In genomic region chr4:109276482-109277095, GRCh38 we compare ENCODE assay signal across 12 cellular contexts. TPM values are rescaled to one million over a fixed set of nuclear protein-coding genes. Genes with fewer than 3 reads are reported as not detected.
A peak's percentile ranks its signal among the peaks of the same experiment; 100 is the strongest.
DNase-seq lines count a peak whose midpoint lies in the region; ATAC-seq, FAIRE-seq and TF ChIP-seq lines count a peak whose summit lies in the region.
"Had no signal": no experiment of that assay in that cellular context is flagged by ENCODE, and none has a peak within 500 bp of the region (broad histone marks: within the 10 kb centered on the region; RNA-seq: fewer than 3 reads in every experiment).

No MANE protein-coding gene starts in this region.

- no peak overlapping the region for H3K4me2 ChIP-seq in K562 (ENCODE audit: insufficient read depth, low read length)

- no peak for TF ChIP-seq EP300 in K562 (IDR thresholded peaks at IDR 0.05; ENCODE audit: low read length)

- H3K9me1 ChIP-seq in K562 (ENCODE audit: control insufficient read depth, insufficient read depth, low read length): no peaks in the 10 kb centered on the region

- no peaks in the 10 kb centered on the region for H3K79me2 ChIP-seq in K562 (ENCODE audit: control insufficient read depth, insufficient read depth, low read length)

- no peak for FAIRE-seq in K562 (lab: Jason Lieb, UNC)

- intact Hi-C loops in K562 (cut with micrococcal nuclease): no loop called here
- intact Hi-C loops in colonic mucosa (cut with DNase I): no loop called here

- TF ChIP-seq POLR2A in K562 (conservative IDR thresholded peaks at IDR 0.05): no peak

- BruUV-seq in K562 (replicated peaks; lab: Mats Ljungman, UMichigan): no TSS peak

- TF ChIP-seq CTCF in K562 (IDR thresholded peaks at IDR 0.05 in 2 of 3, conservative IDR thresholded peaks at IDR 0.05 in 1 of 3; ENCODE audit: insufficient read depth in 2 of 3, low read depth in 1 of 3, low read length in 3 of 3) (no peak), colonic mucosa (IDR thresholded peaks at IDR 0.05) (no peak), right atrium auricular region (IDR thresholded peaks at IDR 0.05) (no peak)

- 54% methylated on average over 5 of the region's 5 CpGs for WGBS in K562 (ENCODE audit: insufficient coverage, low coverage, missing lambda C conversion rate)

- no peak for DNase-seq in activated CD4-positive, CD25-positive, alpha-beta regulatory T cell (lab: John Stamatoyannopoulos, UW)
- no peak for DNase-seq in K562 (ENCODE audit: extremely low read depth in 1 of 4, low spot score in 3 of 4)
- no peak for DNase-seq in colonic mucosa
- DNase-seq in SW 1271 (lab: John Stamatoyannopoulos, UW): no peak
- DNase-seq in right atrium auricular region (ENCODE audit: low spot score): no peak
- DNase-seq: activated CD4-positive, alpha-beta T cell treated with anti-CD3 and anti-CD28 coated beads for 4 hours; NCI-H510A had no signal

- no peak overlapping the region for H3K4me3 ChIP-seq in K562
- no peak overlapping the region for H3K4me3 ChIP-seq in colonic mucosa
- H3K4me3 ChIP-seq in right atrium auricular region: no peak overlapping the region
- H3K4me3 ChIP-seq: SK-N-MC had no signal

- ATAC-seq in activated CD4-positive, CD25-positive, alpha-beta regulatory T cell treated with anti-CD3 and anti-CD28 coated beads, Interleukin-2, amount 50 U/mL, for 24 hours: peak; percentile 73 to 76
- ATAC-seq in GM21619 (IDR thresholded peaks at IDR 0.05; ENCODE audit: unreplicated experiment): peak; percentile 70
- ATAC-seq in HG03175 (IDR thresholded peaks at IDR 0.05; ENCODE audit: unreplicated experiment): peak; percentile 41
- ATAC-seq in K562: peak; percentile 54; the same call in 2 of the 3 replicates

- H3K27ac ChIP-seq in K562 (ENCODE audit: extremely low read depth, low read depth, low read length) (no peak overlapping the region), colonic mucosa (no peak overlapping the region), right atrium auricular region (no peak overlapping the region)
- H3K27ac ChIP-seq: 22Rv1, SK-N-MC had no signal

- no peak for TF ChIP-seq RAD21 in K562 (CRISPR knock-in tag; conservative IDR thresholded peaks at IDR 0.05 in 1 of 2, IDR thresholded peaks at IDR 0.05 in 1 of 2)

- H3K4me1 ChIP-seq in K562 (replicated peaks in 1 of 2; ENCODE audit: control insufficient read depth in 2 of 2, insufficient read depth in 2 of 2, low read length in 2 of 2): no peaks in the 10 kb centered on the region
- no peaks in the 10 kb centered on the region for H3K4me1 ChIP-seq in colonic mucosa
- H3K4me1 ChIP-seq in right atrium auricular region: no peaks in the 10 kb centered on the region

- POLR2A ChIA-PET in K562 (lab: Yijun Ruan, JAX): no interaction called here

- no peaks in the 10 kb centered on the region for H3K9me3 ChIP-seq in K562 (replicated peaks; ENCODE audit: control insufficient read depth, insufficient read depth, low read depth, low read length)
- H3K9me3 ChIP-seq in colonic mucosa: no peaks in the 10 kb centered on the region
- H3K9me3 ChIP-seq in right atrium auricular region: no peaks in the 10 kb centered on the region

- no peaks in the 10 kb centered on the region for H3K36me3 ChIP-seq in K562 (ENCODE audit: control insufficient read depth, insufficient read depth, low read length)
- H3K36me3 ChIP-seq in colonic mucosa: no peaks in the 10 kb centered on the region
- no peaks in the 10 kb centered on the region for H3K36me3 ChIP-seq in right atrium auricular region

- in situ Hi-C loops in K562 (cut with MboI): no loop called here

- H3K9ac ChIP-seq in K562 (ENCODE audit: insufficient read depth in 1 of 2, low read depth in 2 of 2, low read length in 2 of 2) (no peak overlapping the region), colonic mucosa (ENCODE audit: low read depth in 2 of 2, low read length in 2 of 2) (no peak overlapping the region)

- H3K27me3 ChIP-seq in K562 (ENCODE audit: control insufficient read depth in 2 of 2, insufficient read depth in 2 of 2, low read length in 2 of 2) (no peaks in the 10 kb centered on the region), colonic mucosa (no peaks in the 10 kb centered on the region), right atrium auricular region (no peaks in the 10 kb centered on the region)

- H2AFZ ChIP-seq in K562 (ENCODE audit: low read depth, low read length): no peak overlapping the region

- H4K20me1 ChIP-seq in K562 (replicated peaks; ENCODE audit: control insufficient read depth, insufficient read depth, low read length): no peaks in the 10 kb centered on the region

- CTCF ChIA-PET in K562 (lab: Yijun Ruan, JAX; ENCODE audit: low intra/inter-chr PET ratio): no interaction called here

TF ChIP-seq in K562, 482 proteins besides CTCF, POLR2A, EP300 and RAD21:
- TF ChIP-seq MYC (IDR thresholded peaks at IDR 0.05; ENCODE audit: low read depth, low read length) (no peak), MYC (CRISPR knock-in tag; IDR thresholded peaks at IDR 0.05; ENCODE audit: borderline replicate concordance, low read depth) (no peak), GTF3C2 (IDR thresholded peaks at IDR 0.05; ENCODE audit: borderline replicate concordance, extremely low read depth, insufficient read length) (no peak), ZNF217 (CRISPR knock-in tag; IDR thresholded peaks at IDR 0.05) (no peak)

RNA-seq across cellular contexts. Expression of gene COL25A1, which starts 25.9 kb away (rescaled TPM):
- 0.07 and 0.42 TPM in 2 replicates for total RNA-seq in K562 (2011; cell fraction: chromatin; rRNA removed; ENCODE audit: low replicate concordance)
- 0.13 TPM in 1 of 2 replicates, not detected in the other for total RNA-seq in K562 (2011; cell fraction: nucleolus; rRNA removed)
- 0.22 TPM in 1 of 2 replicates, not detected in the other for total RNA-seq in K562 (2011; cell fraction: nucleoplasm; rRNA removed)
- total RNA-seq in K562 (2014; rRNA removed) (0.20 and 0.27 TPM in 2 replicates), K562 (2014; rRNA removed; fragmentation: Illumina TruSeq; extraction: Trizol) (0.48 and 0.51 TPM in 2 replicates), K562 (2015; rRNA removed; fragmentation: Illumina TruSeq; extraction: Trizol) (0.23 and 0.43 TPM in 2 replicates), K562 (2021) (0.40 and 0.58 TPM in 2 replicates), colonic mucosa (under 1 TPM in 1 of 2 donors, not detected in 1; 0.29 TPM), right atrium auricular region (under 1 TPM; 0.26 to 0.59 TPM)
- polyA plus RNA-seq in K562 (2011; rRNA removed) (0.03 and 0.09 TPM in 2 replicates), K562 (2014; fragmentation: Illumina TruSeq; extraction: Trizol) (0.29 and 0.62 TPM in 2 replicates), K562 (2014; fragmentation: Nextera tagmentation; extraction: Ambion mirVana) (under 1 TPM; 0.07 to 0.17 TPM), K562 (2014; rRNA removed) (0.07 and 0.15 TPM in 2 replicates)
- 0.03 TPM in 1 of 2 replicates, not detected in the other for polyA plus RNA-seq in K562 (2011; cell fraction: cytosol; rRNA removed)
- polyA plus RNA-seq in K562 (2011; cell fraction: nucleus; rRNA removed): 0.07 and 0.20 TPM in 2 replicates
- polyA plus RNA-seq in K562 (2012): 0.22 and 0.47 TPM in 2 replicates
- 0.04 and 0.21 TPM in 2 replicates for polyA minus RNA-seq in K562 (2011; rRNA and poly(A)+ RNA removed)
- 0.19 and 0.46 TPM in 2 replicates for polyA minus RNA-seq in K562 (2011; cell fraction: cytosol; rRNA and poly(A)+ RNA removed)
- polyA minus RNA-seq in K562 (2011; cell fraction: nucleus; rRNA and poly(A)+ RNA removed): 0.13 and 0.56 TPM in 2 replicates
